ENCODE assay signal across 14 cellular contexts in the genomic region with DNA sequence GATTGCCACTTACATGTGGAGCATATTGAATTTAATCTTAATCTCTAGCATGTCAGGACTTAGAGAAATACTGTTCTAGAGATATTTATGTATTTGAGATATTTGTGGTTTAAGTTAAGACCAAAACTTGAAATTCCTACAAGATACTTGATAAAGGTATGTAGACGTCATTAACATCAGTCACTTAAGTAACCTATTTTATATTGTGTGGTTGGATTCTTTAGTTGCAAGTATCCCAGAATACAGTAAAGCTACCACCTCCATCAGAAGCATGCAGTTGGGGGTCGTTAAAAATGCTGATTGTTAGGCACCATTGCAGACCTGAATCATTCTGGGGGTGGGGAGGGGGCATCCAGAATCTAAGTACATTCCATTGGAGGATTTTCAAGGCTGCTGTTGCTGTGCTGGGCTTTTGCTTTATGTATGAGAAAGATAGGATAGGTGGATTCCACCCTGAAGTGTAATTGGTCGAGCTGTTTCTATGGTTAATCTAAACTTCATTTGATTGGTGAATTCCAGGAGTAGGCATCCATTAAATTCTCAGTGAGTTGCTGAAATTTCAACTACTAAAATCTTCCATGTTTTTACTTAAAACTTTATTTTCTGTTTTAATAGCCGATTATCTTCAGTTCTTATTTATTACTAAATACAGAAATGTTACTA. TPM values are rescaled to one million over a fixed set of nuclear protein-coding genes. Genes with fewer than 3 reads are reported as not detected.
DNase-seq lines count a peak whose midpoint lies in the region; ATAC-seq, FAIRE-seq and TF ChIP-seq lines count a peak whose summit lies in the region.
"Had no signal": no experiment of that assay in that cellular context is flagged by ENCODE, and none has a peak within 500 bp of the region (broad histone marks: within the 10 kb centered on the region; RNA-seq: fewer than 3 reads in every experiment).

No MANE protein-coding gene starts in this region.

- peaks cover 27% of the 10 kb centered on the region; the same call in 1 of the 2 replicates for H4K20me1 ChIP-seq in GM23248 (ENCODE audit: insufficient read depth)

- H3K36me3 Mint-ChIP-seq in CD4-positive, CD25-positive, alpha-beta regulatory T cell = peaks cover 43% of the 10 kb centered on the region
- peaks cover 19 to 30% of the 10 kb centered on the region in 2 donors for H3K36me3 Mint-ChIP-seq in naive B cell

- in situ Hi-C loops in GM23248 (cut with MboI) = no loop called here
- in situ Hi-C loops in astrocyte of the spinal cord (cut with HindIII; ENCODE audit: low sequenced_read_pairs) = no loop called here

- H3K4me2 ChIP-seq in GM23248 (ENCODE audit: unreplicated experiment) = no peak overlapping the region

- H3K4me1 Mint-ChIP-seq in CD4-positive, CD25-positive, alpha-beta regulatory T cell = peaks cover 12 to 68% (median 47%) of the 10 kb centered on the region in 4 donors
- H3K4me1 Mint-ChIP-seq in naive B cell = peaks cover 45 to 61% (median 59%) of the 10 kb centered on the region in 3 donors

- H3K9me3 Mint-ChIP-seq in CD4-positive, CD25-positive, alpha-beta regulatory T cell = no peaks in the 10 kb centered on the region
- H3K9me3 Mint-ChIP-seq in naive B cell = no peaks in the 10 kb centered on the region
- H3K9me3 Mint-ChIP-seq: T-helper 1 cell treated with Interleukin-12 subunit alpha and Interleukin-12 subunit beta and Interleukin-4 antibody, amounts not matched to agents 30 μg/mL and 1 μg/mL, for 36 hours had no signal

- DNase-seq in CD4-positive, CD25-positive, alpha-beta regulatory T cell = no peak
- DNase-seq in GM23248 (peak; percentile 42), astrocyte of the spinal cord (ENCODE audit: low read depth, low spot score) (peak; percentile 14), naive B cell (no peak), Kasumi-1 (lab: John Stamatoyannopoulos, UW) (no peak), GM19240 (ENCODE audit: insufficient read length, low spot score) (no peak), urothelium cell line (ENCODE audit: low spot score) (no peak)
- no peak for DNase-seq in NK-92 treated with Interleukin-12 subunit alpha and Interleukin-12 subunit beta, amount 100 ng/mL, for 24 hours (lab: John Stamatoyannopoulos, UW)
- DNase-seq: GDM1; kidney glomerular epithelial cell; NCI-H446 treated with DMSO at 0.1 percent for 48 hours; stimulated activated naive CD4-positive, alpha-beta T cell treated with Interleukin-2 at 50 U/mL for 16 hours had no signal

- H3K27me3 ChIP-seq in CD4-positive, CD25-positive, alpha-beta regulatory T cell (ENCODE audit: control insufficient read depth, insufficient read depth, low read length) = no peaks in the 10 kb centered on the region
- no peaks in the 10 kb centered on the region for H3K27me3 ChIP-seq in GM23248 (replicated peaks; ENCODE audit: insufficient read depth)

- TF ChIP-seq CTCF in astrocyte of the spinal cord (IDR thresholded peaks at IDR 0.05; ENCODE audit: low read depth, low read length) = no peak

- no peak overlapping the region for H2AFZ ChIP-seq in GM23248

- H3K4me1 ChIP-seq in CD4-positive, CD25-positive, alpha-beta regulatory T cell (ENCODE audit: control insufficient read depth, insufficient read depth, low read length, poor library complexity, severe bottlenecking) = peaks cover 58% of the 10 kb centered on the region
- peaks cover 16% of the 10 kb centered on the region for H3K4me1 ChIP-seq in GM23248 (ENCODE audit: insufficient read depth)

- no peak overlapping the region for H3K27ac ChIP-seq in CD4-positive, CD25-positive, alpha-beta regulatory T cell (ENCODE audit: insufficient read depth, low read length, poor library complexity, severe bottlenecking)
- no peak overlapping the region for H3K27ac ChIP-seq in GM23248

- H3F3A ChIP-seq in GM23248 (ENCODE audit: insufficient read depth) = peaks cover 24% of the 10 kb centered on the region

- 31 to 32% methylated on average over 4 of the region's 4 CpGs for WGBS in GM23248 (ENCODE audit: low coverage in 1 of 2, low lambda C conversion rate in 2 of 2, missing lambda C conversion rate in 2 of 2), 2 experiments

- H3K27me3 Mint-ChIP-seq in CD4-positive, CD25-positive, alpha-beta regulatory T cell = peaks cover 5% of the 10 kb centered on the region
- H3K27me3 Mint-ChIP-seq in naive B cell = no peaks in the 10 kb centered on the region

- no peak for ATAC-seq in CD4-positive, CD25-positive, alpha-beta regulatory T cell (ENCODE audit: low read depth in 2 of 2)
- ATAC-seq in naive B cell (ENCODE audit: low read depth in 2 of 2) = no peak

- peaks cover 82% of the 10 kb centered on the region for H3K79me2 ChIP-seq in GM23248 (ENCODE audit: insufficient read depth)

- no peak for FAIRE-seq in urothelium cell line (lab: Jason Lieb, UNC)
- FAIRE-seq: endometrium had no signal

- H3K4me3 ChIP-seq in CD4-positive, CD25-positive, alpha-beta regulatory T cell (ENCODE audit: low read depth, low read length) = peak overlapping the region; percentile 100
- H3K4me3 ChIP-seq in GM23248 (no peak overlapping the region), astrocyte of the spinal cord (ENCODE audit: low read depth, low read length) (no peak overlapping the region)

- no peak overlapping the region for H3K27ac Mint-ChIP-seq in CD4-positive, CD25-positive, alpha-beta regulatory T cell
- peak overlapping the region in 4 of 6 donors; percentile 6 to 99 (median 46) for H3K27ac Mint-ChIP-seq in naive B cell
- H3K27ac Mint-ChIP-seq: T-helper 1 cell treated with Interleukin-12 subunit alpha and Interleukin-12 subunit beta and Interleukin-4 antibody, amounts not matched to agents 30 μg/mL and 1 μg/mL, for 36 hours had no signal

- H3K4me3 Mint-ChIP-seq in CD4-positive, CD25-positive, alpha-beta regulatory T cell = peak overlapping the region; percentile 77 to 100 (median 86)
- H3K4me3 Mint-ChIP-seq in naive B cell = peak overlapping the region in 7 of 8 donors; percentile 15 to 99 (median 70)

- no peaks in the 10 kb centered on the region for H3K9me2 ChIP-seq in GM23248 (ENCODE audit: insufficient read depth)

- H3K9me3 ChIP-seq in CD4-positive, CD25-positive, alpha-beta regulatory T cell (ENCODE audit: control insufficient read depth in 2 of 2, low read length in 2 of 2) = no peaks in the 10 kb centered on the region
- H3K9me3 ChIP-seq in GM23248 (ENCODE audit: low read depth) = no peaks in the 10 kb centered on the region

- peak overlapping the region; percentile 22; the same call in 1 of the 2 replicates for H3K9ac ChIP-seq in GM23248

- peaks cover 46% of the 10 kb centered on the region for H3K36me3 ChIP-seq in CD4-positive, CD25-positive, alpha-beta regulatory T cell (ENCODE audit: control insufficient read depth, insufficient read depth, low read length)
- peaks cover 35% of the 10 kb centered on the region for H3K36me3 ChIP-seq in GM23248 (ENCODE audit: low read depth)

RNA-seq across cellular contexts. Expression of a gene that starts 4.0 kb away (rescaled TPM):
- 408 TPM for total RNA-seq in CD4-positive, CD25-positive, alpha-beta regulatory T cell
- polyA plus RNA-seq in CD4-positive, CD25-positive, alpha-beta regulatory T cell = 1,000 to 10,000 TPM in 2 of 4 donors, 100 to 1,000 TPM in 2; 858 to 1,137 (median 1,025) TPM
- total RNA-seq in GM23248 (2014; rRNA removed; shearing (Covaris generic)) = 140 and 212 TPM in 2 replicates
- polyA plus RNA-seq in GM23248 (2016; fragmentation: Nextera tagmentation; extraction: Ambion mirVana) (262 and 264 TPM in 2 replicates), naive B cell (ENCODE audit: low read depth in 6 of 6) (1,000 to 10,000 TPM; 1,065 to 1,461 (median 1,242) TPM)

Comparison
In these comparisons a context has a peak if more than half of its experiments do, and no peak if none do; other contexts are left out.
1. DNase-seq: peak in GM23248 (single experiment) and astrocyte of the spinal cord (single experiment); none in CD4-positive, CD25-positive, alpha-beta regulatory T cell (0 of 3), naive B cell (single experiment), NK-92 treated with Interleukin-12 subunit alpha and Interleukin-12 subunit beta, amount 100 ng/mL, for 24 hours (single experiment), Kasumi-1 (0 of 2), GM19240 (single experiment) and urothelium cell line (single experiment).
2. H3K27ac Mint-ChIP-seq: peak in naive B cell (4 of 6); none in CD4-positive, CD25-positive, alpha-beta regulatory T cell (0 of 3).